Comparison of ENCODE assay signal across 25 cellular contexts in genomic region chr9:120353501-120353900, GRCh38.
DNase-seq lines count a peak whose midpoint lies in the region; ATAC-seq and TF ChIP-seq lines count a peak whose summit lies in the region.
"Had no signal": no experiment of that assay in that cellular context is flagged by ENCODE, and none has a peak within 500 bp of the region (broad histone marks: within the 10 kb centered on the region; RNA-seq: fewer than 3 reads in every experiment).

No MANE protein-coding gene starts in this region.

- no peaks in the 10 kb centered on the region for H3K27me3 ChIP-seq in adipocyte (replicated peaks; ENCODE audit: control insufficient read depth, insufficient read depth, low read length)
- H3K27me3 ChIP-seq: BLaER1 treated with 17β-estradiol and CSF1 and Interleukin-3, amounts not matched to agents 10 nM and 100 nM; esophagus muscularis mucosa; MG63 had no signal

- H3K4me1 Mint-ChIP-seq in stimulated activated memory B cell treated with anti-CD40 and anti-IgM and Interleukin-4, amounts not matched to agents 10 μg/mL and 1 μg/mL and 100 μg/mL, for 72 hours: no peaks in the 10 kb centered on the region
- H3K4me1 Mint-ChIP-seq: activated B cell treated with CpG ODN at 0.5 μM for 24 hours; activated CD4-positive, alpha-beta memory T cell treated with anti-CD3 and anti-CD28 coated beads, Interleukin-2, amount 10 ng/mL, durations not matched to agents 7 days and 5 days; activated naive CD8-positive, alpha-beta T cell treated with anti-CD3 and anti-CD28 coated beads, Interleukin-2, amount 10 ng/mL, durations not matched to agents 7 days and 5 days; memory B cell had no signal

- DNase-seq in AG10803 (ENCODE audit: low read depth) (peak; percentile 62), GM03348 (ENCODE audit: low spot score) (peak; percentile 49), adipocyte (ENCODE audit: low read depth) (peak; percentile 44), left kidney (ENCODE audit: low read depth, low spot score) (peak; percentile 84), sciatic nerve (ENCODE audit: low spot score) (no peak), HUDEP-2 (lab: John Stamatoyannopoulos, UW; ENCODE audit: unreplicated experiment in 76 of 76) (no peak)
- DNase-seq: activated B cell treated with CpG ODN at 0.5 μM for 24 hours; activated CD4-positive, alpha-beta memory T cell treated with anti-CD3 and anti-CD28 coated beads, Interleukin-2, amount 10 ng/mL, durations not matched to agents 7 days and 5 days; activated naive CD8-positive, alpha-beta T cell treated with anti-CD3 and anti-CD28 coated beads, Interleukin-2, amount 10 ng/mL, durations not matched to agents 7 days and 5 days; activated T-cell treated with anti-CD3 and anti-CD28 coated beads, Interleukin-2, amount 50 U/mL, for 72 hours; central memory CD4-positive, alpha-beta T cell; kidney glomerular epithelial cell; MG63; NCI-H1694 treated with DMSO at 0.1 percent for 48 hours; NCI-H510A; Right ventricle myocardium superior; stimulated activated CD4-positive, alpha-beta T cell treated with anti-CD3 and anti-CD28 coated beads, Interleukin-12 subunit alpha, Interleukin-12 subunit beta, amount 100 ng/mL, for 4 hours; T-helper 2 cell had no signal

- H3K36me3 ChIP-seq in adipocyte (ENCODE audit: control insufficient read depth, insufficient read depth, low read length, severe bottlenecking): no peaks in the 10 kb centered on the region
- H3K36me3 ChIP-seq: BLaER1 treated with 17β-estradiol and CSF1 and Interleukin-3, amounts not matched to agents 10 nM and 100 nM; esophagus muscularis mucosa; MG63; prostate gland had no signal

- H3K4me3 Mint-ChIP-seq in stimulated activated memory B cell treated with anti-CD40 and anti-IgM and Interleukin-4, amounts not matched to agents 10 μg/mL and 1 μg/mL and 100 μg/mL, for 72 hours: no peak overlapping the region
- H3K4me3 Mint-ChIP-seq: activated B cell treated with CpG ODN at 0.5 μM for 24 hours; activated CD4-positive, alpha-beta memory T cell treated with anti-CD3 and anti-CD28 coated beads, Interleukin-2, amount 10 ng/mL, durations not matched to agents 7 days and 5 days; activated naive CD8-positive, alpha-beta T cell treated with anti-CD3 and anti-CD28 coated beads, Interleukin-2, amount 10 ng/mL, durations not matched to agents 7 days and 5 days; activated T-cell treated with anti-CD3 and anti-CD28 coated beads, Interleukin-2, amount 50 U/mL, for 72 hours; memory B cell; natural killer cell treated with Interleukin-12 subunit alpha and Interleukin-12 subunit beta and Interleukin-15 and Interleukin-18, amount 100 ng/mL, for 72 hours had no signal

- H3K27ac Mint-ChIP-seq in stimulated activated memory B cell treated with anti-CD40 and anti-IgM and Interleukin-4, amounts not matched to agents 10 μg/mL and 1 μg/mL and 100 μg/mL, for 72 hours: no peak overlapping the region
- H3K27ac Mint-ChIP-seq: activated B cell treated with CpG ODN at 0.5 μM for 24 hours; activated CD4-positive, alpha-beta memory T cell treated with anti-CD3 and anti-CD28 coated beads, Interleukin-2, amount 10 ng/mL, durations not matched to agents 7 days and 5 days; activated naive CD8-positive, alpha-beta T cell treated with anti-CD3 and anti-CD28 coated beads, Interleukin-2, amount 10 ng/mL, durations not matched to agents 7 days and 5 days; activated T-cell treated with anti-CD3 and anti-CD28 coated beads, Interleukin-2, amount 50 U/mL, for 72 hours; memory B cell; natural killer cell treated with Interleukin-12 subunit alpha and Interleukin-12 subunit beta and Interleukin-15 and Interleukin-18, amount 100 ng/mL, for 72 hours had no signal

- TF ChIP-seq CTCF in AG10803 (conservative IDR thresholded peaks at IDR 0.05; ENCODE audit: low read length): no peak

- peaks cover 10% of the 10 kb centered on the region for H3K27me3 Mint-ChIP-seq in stimulated activated memory B cell treated with anti-CD40 and anti-IgM and Interleukin-4, amounts not matched to agents 10 μg/mL and 1 μg/mL and 100 μg/mL, for 72 hours
- H3K27me3 Mint-ChIP-seq: activated CD4-positive, alpha-beta memory T cell treated with anti-CD3 and anti-CD28 coated beads, Interleukin-2, amount 10 ng/mL, durations not matched to agents 7 days and 5 days had no signal

- H3K9ac ChIP-seq in adipocyte (ENCODE audit: low read length): no peak overlapping the region
- H3K9ac ChIP-seq: BLaER1 treated with 17β-estradiol and CSF1 and Interleukin-3, amounts not matched to agents 10 nM and 100 nM had no signal

- peaks cover 11% of the 10 kb centered on the region for H3K36me3 Mint-ChIP-seq in stimulated activated memory B cell treated with anti-CD40 and anti-IgM and Interleukin-4, amounts not matched to agents 10 μg/mL and 1 μg/mL and 100 μg/mL, for 72 hours
- H3K36me3 Mint-ChIP-seq: memory B cell; natural killer cell treated with Interleukin-12 subunit alpha and Interleukin-12 subunit beta and Interleukin-15 and Interleukin-18, amount 100 ng/mL, for 72 hours had no signal

- intact Hi-C loops in sciatic nerve (cut with DNase I): no loop called here

- no peaks in the 10 kb centered on the region for H3K9me3 Mint-ChIP-seq in stimulated activated memory B cell treated with anti-CD40 and anti-IgM and Interleukin-4, amounts not matched to agents 10 μg/mL and 1 μg/mL and 100 μg/mL, for 72 hours
- H3K9me3 Mint-ChIP-seq: activated B cell treated with CpG ODN at 0.5 μM for 24 hours; activated CD4-positive, alpha-beta memory T cell treated with anti-CD3 and anti-CD28 coated beads, Interleukin-2, amount 10 ng/mL, durations not matched to agents 7 days and 5 days; activated T-cell treated with anti-CD3 and anti-CD28 coated beads, Interleukin-2, amount 50 U/mL, for 72 hours; natural killer cell treated with Interleukin-12 subunit alpha and Interleukin-12 subunit beta and Interleukin-15 and Interleukin-18, amount 100 ng/mL, for 72 hours had no signal

- no peaks in the 10 kb centered on the region for H3K4me1 ChIP-seq in adipocyte (ENCODE audit: control insufficient read depth, insufficient read depth, low read length)
- H3K4me1 ChIP-seq: esophagus muscularis mucosa had no signal

- H3K4me3 ChIP-seq in AG10803 (ENCODE audit: low read length) (no peak overlapping the region), adipocyte (ENCODE audit: low read length) (no peak overlapping the region)
- H3K4me3 ChIP-seq: BLaER1 treated with 17β-estradiol and CSF1 and Interleukin-3, amounts not matched to agents 10 nM and 100 nM; esophagus muscularis mucosa; MG63; prostate gland had no signal

- no peaks in the 10 kb centered on the region for H3K9me3 ChIP-seq in adipocyte (ENCODE audit: control insufficient read depth, low read length)
- H3K9me3 ChIP-seq: BLaER1 treated with 17β-estradiol and CSF1 and Interleukin-3, amounts not matched to agents 10 nM and 100 nM; MG63; prostate gland had no signal

- ATAC-seq in stimulated activated memory B cell treated with anti-CD40 and anti-IgM and Interleukin-4, amounts not matched to agents 10 μg/mL and 1 μg/mL and 100 μg/mL, for 72 hours: no peak
- no peak for ATAC-seq in sciatic nerve
- no peak for ATAC-seq in GM18867 (IDR thresholded peaks at IDR 0.05; ENCODE audit: unreplicated experiment)
- ATAC-seq: activated T-cell treated with anti-CD3 and anti-CD28 coated beads, Interleukin-2, amount 50 U/mL, for 72 hours; natural killer cell treated with Interleukin-12 subunit alpha and Interleukin-12 subunit beta and Interleukin-15 and Interleukin-18, amount 100 ng/mL, for 72 hours had no signal

Comparison
In these comparisons a context has a peak if more than half of its experiments do, and no peak if none do; other contexts are left out.
1. DNase-seq: peak in AG10803 (single experiment), GM03348 (single experiment), adipocyte (single experiment) and left kidney (single experiment); none in sciatic nerve (single experiment) and HUDEP-2 (0 of 76).